In the genomic region with DNA sequence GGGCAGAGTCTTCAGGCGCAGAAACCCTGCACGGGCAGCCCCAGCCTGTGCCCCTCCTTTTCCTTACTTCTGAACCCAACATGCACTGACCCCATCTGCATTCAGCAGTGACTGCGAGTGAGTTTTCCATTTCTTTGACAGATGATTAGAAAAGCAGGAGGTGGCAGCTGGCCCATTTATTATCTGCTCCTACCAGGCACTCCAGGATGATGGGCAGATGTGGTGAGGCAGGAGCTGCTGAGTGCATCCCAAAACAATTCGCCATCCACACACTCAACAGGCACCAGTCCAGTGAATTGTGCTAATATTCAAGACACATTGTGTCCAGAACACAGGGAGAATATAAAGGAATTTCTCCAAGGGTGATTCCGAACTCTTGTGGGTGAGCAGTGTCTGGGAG, we compare ENCODE assay signal across 18 cellular contexts.
DNase-seq lines count a peak whose midpoint lies in the region; ATAC-seq and TF ChIP-seq lines count a peak whose summit lies in the region.
"Had no signal": no experiment of that assay in that cellular context is flagged by ENCODE, and none has a peak within 500 bp of the region (broad histone marks: within the 10 kb centered on the region; RNA-seq: fewer than 3 reads in every experiment).

No MANE protein-coding gene starts in this region.

- peaks cover 7% of the 10 kb centered on the region for H3K36me3 Mint-ChIP-seq in glutamatergic neuron (ENCODE audit: unreplicated experiment)
- H3K36me3 Mint-ChIP-seq: CD14-positive monocyte, T-cell had no signal

- peak overlapping the region; percentile 21 for H3K27ac Mint-ChIP-seq in glutamatergic neuron (ENCODE audit: unreplicated experiment)
- H3K27ac Mint-ChIP-seq: H9, T-cell had no signal

- DNase-seq in AG10803 (ENCODE audit: low read depth) (peak; percentile 85), NCI-H1694 treated with DMSO at 0.1 percent for 48 hours (lab: John Stamatoyannopoulos, UW) (peak; percentile 61), glutamatergic neuron (no peak), NCI-H748 (lab: John Stamatoyannopoulos, UW; ENCODE audit: unreplicated experiment) (no peak)
- DNase-seq: AML-193, EL, H9, NCI-H1436, NCI-H2081, NCI-H774, PC-9, T-cell had no signal

- peaks cover 24% of the 10 kb centered on the region for H3K4me1 Mint-ChIP-seq in glutamatergic neuron (ENCODE audit: low read depth, unreplicated experiment)
- H3K4me1 Mint-ChIP-seq: CD14-positive monocyte, T-cell had no signal

- H3K9me3 Mint-ChIP-seq in glutamatergic neuron (ENCODE audit: unreplicated experiment) = peaks cover 8% of the 10 kb centered on the region
- H3K9me3 Mint-ChIP-seq: H9, T-cell had no signal

- H3K27me3 Mint-ChIP-seq in glutamatergic neuron (ENCODE audit: unreplicated experiment) = no peaks in the 10 kb centered on the region
- H3K27me3 Mint-ChIP-seq: T-cell had no signal

- H3K4me3 Mint-ChIP-seq in glutamatergic neuron (ENCODE audit: unreplicated experiment) = no peak overlapping the region
- H3K4me3 Mint-ChIP-seq: CD14-positive monocyte, H9, T-cell had no signal

- no peak overlapping the region for H3K4me3 ChIP-seq in AG10803 (ENCODE audit: low read length)
- H3K4me3 ChIP-seq: A549, K562, PC-9 had no signal

- TF ChIP-seq CTCF in AG10803 (conservative IDR thresholded peaks at IDR 0.05; ENCODE audit: low read length) = no peak
- no peak for TF ChIP-seq CTCF in glutamatergic neuron (IDR thresholded peaks at IDR 0.05; ENCODE audit: partially characterized antibody, unreplicated experiment)

- ATAC-seq in SK-N-SH treated with all-trans-retinoic acid at 6 μM for 48 hours = peak; percentile 35; the same call in 2 of the 3 replicates
- no peak for ATAC-seq in HG03378 (IDR thresholded peaks at IDR 0.05; ENCODE audit: unreplicated experiment)
- ATAC-seq in GM21737 (IDR thresholded peaks at IDR 0.05; ENCODE audit: unreplicated experiment) = no peak
- ATAC-seq: A549, K562, T-cell had no signal

TF ChIP-seq in SK-N-SH treated with all-trans-retinoic acid at 6 μM for 48 hours, 23 proteins besides CTCF, POLR2A, EP300 and RAD21:
- TF ChIP-seq ISL1 (CRISPR knock-in tag; IDR thresholded peaks at IDR 0.05) (no peak), TOX (CRISPR knock-in tag; IDR thresholded peaks at IDR 0.05; ENCODE audit: borderline replicate concordance) (no peak), ZNF70 (CRISPR knock-in tag; IDR thresholded peaks at IDR 0.05) (no peak)
- TF ChIP-seq, protein P1, sequence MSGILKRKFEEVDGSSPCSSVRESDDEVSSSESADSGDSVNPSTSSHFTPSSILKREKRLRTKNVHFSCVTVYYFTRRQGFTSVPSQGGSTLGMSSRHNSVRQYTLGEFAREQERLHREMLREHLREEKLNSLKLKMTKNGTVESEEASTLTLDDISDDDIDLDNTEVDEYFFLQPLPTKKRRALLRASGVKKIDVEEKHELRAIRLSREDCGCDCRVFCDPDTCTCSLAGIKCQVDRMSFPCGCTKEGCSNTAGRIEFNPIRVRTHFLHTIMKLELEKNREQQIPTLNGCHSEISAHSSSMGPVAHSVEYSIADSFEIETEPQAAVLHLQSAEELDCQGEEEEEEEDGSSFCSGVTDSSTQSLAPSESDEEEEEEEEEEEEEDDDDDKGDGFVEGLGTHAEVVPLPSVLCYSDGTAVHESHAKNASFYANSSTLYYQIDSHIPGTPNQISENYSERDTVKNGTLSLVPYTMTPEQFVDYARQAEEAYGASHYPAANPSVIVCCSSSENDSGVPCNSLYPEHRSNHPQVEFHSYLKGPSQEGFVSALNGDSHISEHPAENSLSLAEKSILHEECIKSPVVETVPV (CRISPR knock-in tag; IDR thresholded peaks at IDR 0.05) = no peak

Comparison
In these comparisons a context has a peak if more than half of its experiments do, and no peak if none do; other contexts are left out.
1. DNase-seq: peak in AG10803 (single experiment) and NCI-H1694 treated with DMSO at 0.1 percent for 48 hours (single experiment); none in glutamatergic neuron (single experiment) and NCI-H748 (single experiment).